In genomic region chr17:29412780-29413565, GRCh38 we compare ENCODE assay signal across 1 cellular context.
TF ChIP-seq lines count a peak whose summit lies in the region.

No MANE protein-coding gene starts in this region.

TF ChIP-seq in WTC11, 78 proteins besides CTCF, POLR2A, EP300 and RAD21 (continued from another document):
- TF ChIP-seq, protein P1, sequence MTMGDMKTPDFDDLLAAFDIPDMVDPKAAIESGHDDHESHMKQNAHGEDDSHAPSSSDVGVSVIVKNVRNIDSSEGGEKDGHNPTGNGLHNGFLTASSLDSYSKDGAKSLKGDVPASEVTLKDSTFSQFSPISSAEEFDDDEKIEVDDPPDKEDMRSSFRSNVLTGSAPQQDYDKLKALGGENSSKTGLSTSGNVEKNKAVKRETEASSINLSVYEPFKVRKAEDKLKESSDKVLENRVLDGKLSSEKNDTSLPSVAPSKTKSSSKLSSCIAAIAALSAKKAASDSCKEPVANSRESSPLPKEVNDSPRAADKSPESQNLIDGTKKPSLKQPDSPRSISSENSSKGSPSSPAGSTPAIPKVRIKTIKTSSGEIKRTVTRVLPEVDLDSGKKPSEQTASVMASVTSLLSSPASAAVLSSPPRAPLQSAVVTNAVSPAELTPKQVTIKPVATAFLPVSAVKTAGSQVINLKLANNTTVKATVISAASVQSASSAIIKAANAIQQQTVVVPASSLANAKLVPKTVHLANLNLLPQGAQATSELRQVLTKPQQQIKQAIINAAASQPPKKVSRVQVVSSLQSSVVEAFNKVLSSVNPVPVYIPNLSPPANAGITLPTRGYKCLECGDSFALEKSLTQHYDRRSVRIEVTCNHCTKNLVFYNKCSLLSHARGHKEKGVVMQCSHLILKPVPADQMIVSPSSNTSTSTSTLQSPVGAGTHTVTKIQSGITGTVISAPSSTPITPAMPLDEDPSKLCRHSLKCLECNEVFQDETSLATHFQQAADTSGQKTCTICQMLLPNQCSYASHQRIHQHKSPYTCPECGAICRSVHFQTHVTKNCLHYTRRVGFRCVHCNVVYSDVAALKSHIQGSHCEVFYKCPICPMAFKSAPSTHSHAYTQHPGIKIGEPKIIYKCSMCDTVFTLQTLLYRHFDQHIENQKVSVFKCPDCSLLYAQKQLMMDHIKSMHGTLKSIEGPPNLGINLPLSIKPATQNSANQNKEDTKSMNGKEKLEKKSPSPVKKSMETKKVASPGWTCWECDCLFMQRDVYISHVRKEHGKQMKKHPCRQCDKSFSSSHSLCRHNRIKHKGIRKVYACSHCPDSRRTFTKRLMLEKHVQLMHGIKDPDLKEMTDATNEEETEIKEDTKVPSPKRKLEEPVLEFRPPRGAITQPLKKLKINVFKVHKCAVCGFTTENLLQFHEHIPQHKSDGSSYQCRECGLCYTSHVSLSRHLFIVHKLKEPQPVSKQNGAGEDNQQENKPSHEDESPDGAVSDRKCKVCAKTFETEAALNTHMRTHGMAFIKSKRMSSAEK (CRISPR knock-in tag; IDR thresholded peaks at IDR 0.05; ENCODE audit: borderline replicate concordance), result no peak
- TF ChIP-seq CDX4 (CRISPR knock-in tag; IDR thresholded peaks at IDR 0.05; ENCODE audit: borderline replicate concordance) (no peak), ATF2 (CRISPR knock-in tag; IDR thresholded peaks at IDR 0.05; ENCODE audit: borderline replicate concordance, low read depth) (no peak)
- TF ChIP-seq, protein P2, sequence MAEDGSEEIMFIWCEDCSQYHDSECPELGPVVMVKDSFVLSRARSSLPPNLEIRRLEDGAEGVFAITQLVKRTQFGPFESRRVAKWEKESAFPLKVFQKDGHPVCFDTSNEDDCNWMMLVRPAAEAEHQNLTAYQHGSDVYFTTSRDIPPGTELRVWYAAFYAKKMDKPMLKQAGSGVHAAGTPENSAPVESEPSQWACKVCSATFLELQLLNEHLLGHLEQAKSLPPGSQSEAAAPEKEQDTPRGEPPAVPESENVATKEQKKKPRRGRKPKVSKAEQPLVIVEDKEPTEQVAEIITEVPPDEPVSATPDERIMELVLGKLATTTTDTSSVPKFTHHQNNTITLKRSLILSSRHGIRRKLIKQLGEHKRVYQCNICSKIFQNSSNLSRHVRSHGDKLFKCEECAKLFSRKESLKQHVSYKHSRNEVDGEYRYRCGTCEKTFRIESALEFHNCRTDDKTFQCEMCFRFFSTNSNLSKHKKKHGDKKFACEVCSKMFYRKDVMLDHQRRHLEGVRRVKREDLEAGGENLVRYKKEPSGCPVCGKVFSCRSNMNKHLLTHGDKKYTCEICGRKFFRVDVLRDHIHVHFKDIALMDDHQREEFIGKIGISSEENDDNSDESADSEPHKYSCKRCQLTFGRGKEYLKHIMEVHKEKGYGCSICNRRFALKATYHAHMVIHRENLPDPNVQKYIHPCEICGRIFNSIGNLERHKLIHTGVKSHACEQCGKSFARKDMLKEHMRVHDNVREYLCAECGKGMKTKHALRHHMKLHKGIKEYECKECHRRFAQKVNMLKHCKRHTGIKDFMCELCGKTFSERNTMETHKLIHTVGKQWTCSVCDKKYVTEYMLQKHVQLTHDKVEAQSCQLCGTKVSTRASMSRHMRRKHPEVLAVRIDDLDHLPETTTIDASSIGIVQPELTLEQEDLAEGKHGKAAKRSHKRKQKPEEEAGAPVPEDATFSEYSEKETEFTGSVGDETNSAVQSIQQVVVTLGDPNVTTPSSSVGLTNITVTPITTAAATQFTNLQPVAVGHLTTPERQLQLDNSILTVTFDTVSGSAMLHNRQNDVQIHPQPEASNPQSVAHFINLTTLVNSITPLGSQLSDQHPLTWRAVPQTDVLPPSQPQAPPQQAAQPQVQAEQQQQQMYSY (CRISPR knock-in tag; IDR thresholded peaks at IDR 0.05), result no peak
- TF ChIP-seq, protein P3, sequence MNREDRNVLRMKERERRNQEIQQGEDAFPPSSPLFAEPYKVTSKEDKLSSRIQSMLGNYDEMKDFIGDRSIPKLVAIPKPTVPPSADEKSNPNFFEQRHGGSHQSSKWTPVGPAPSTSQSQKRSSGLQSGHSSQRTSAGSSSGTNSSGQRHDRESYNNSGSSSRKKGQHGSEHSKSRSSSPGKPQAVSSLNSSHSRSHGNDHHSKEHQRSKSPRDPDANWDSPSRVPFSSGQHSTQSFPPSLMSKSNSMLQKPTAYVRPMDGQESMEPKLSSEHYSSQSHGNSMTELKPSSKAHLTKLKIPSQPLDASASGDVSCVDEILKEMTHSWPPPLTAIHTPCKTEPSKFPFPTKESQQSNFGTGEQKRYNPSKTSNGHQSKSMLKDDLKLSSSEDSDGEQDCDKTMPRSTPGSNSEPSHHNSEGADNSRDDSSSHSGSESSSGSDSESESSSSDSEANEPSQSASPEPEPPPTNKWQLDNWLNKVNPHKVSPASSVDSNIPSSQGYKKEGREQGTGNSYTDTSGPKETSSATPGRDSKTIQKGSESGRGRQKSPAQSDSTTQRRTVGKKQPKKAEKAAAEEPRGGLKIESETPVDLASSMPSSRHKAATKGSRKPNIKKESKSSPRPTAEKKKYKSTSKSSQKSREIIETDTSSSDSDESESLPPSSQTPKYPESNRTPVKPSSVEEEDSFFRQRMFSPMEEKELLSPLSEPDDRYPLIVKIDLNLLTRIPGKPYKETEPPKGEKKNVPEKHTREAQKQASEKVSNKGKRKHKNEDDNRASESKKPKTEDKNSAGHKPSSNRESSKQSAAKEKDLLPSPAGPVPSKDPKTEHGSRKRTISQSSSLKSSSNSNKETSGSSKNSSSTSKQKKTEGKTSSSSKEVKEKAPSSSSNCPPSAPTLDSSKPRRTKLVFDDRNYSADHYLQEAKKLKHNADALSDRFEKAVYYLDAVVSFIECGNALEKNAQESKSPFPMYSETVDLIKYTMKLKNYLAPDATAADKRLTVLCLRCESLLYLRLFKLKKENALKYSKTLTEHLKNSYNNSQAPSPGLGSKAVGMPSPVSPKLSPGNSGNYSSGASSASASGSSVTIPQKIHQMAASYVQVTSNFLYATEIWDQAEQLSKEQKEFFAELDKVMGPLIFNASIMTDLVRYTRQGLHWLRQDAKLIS (CRISPR knock-in tag; IDR thresholded peaks at IDR 0.05; ENCODE audit: borderline replicate concordance), result no peak
